ENCODE assay signal across 25 cellular contexts in the genomic region with DNA sequence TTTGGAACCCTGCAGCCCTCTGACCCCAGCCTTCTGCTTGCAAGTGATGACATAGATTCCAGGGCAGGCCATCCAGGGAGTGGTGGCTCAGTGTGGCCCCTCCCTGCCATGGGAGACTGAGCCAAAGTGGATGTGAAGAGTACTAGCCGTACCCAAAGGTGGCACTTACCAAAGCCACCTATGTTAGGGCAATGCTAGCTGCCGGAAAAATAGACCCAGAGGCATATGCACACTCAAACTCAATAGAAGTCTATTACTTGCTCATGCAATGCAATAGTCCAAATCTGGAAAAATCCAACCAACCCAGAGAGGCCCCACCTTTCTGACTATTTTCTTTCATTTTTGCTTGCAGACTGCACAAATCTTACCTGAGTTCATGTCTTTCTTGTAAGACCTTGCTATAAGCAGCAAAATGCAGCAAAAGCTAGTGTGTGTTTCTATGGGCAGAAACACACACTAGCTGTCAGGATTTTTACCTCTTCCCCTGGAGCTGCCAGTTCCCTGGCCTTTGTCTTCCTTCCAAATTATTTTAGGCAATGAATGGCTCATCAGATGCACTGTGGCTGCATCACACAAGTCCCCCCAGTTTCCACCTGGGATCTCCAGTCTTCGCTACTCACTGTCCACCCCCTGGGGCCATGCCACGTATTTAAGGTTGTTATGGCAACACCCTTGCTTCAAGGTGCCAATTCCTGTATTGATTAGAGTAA.
"Had no signal": no experiment of that assay in that cellular context is flagged by ENCODE, and none has a peak within 500 bp of the region (broad histone marks: within the 10 kb centered on the region; RNA-seq: fewer than 3 reads in every experiment).

No MANE protein-coding gene starts in this region.

- H3K36me3 ChIP-seq: left ventricle myocardium inferior, neural progenitor cell, ovary, spleen, suprapubic skin, thoracic aorta, tibial artery, upper lobe of right lung had no signal

- H3K9me3 ChIP-seq: ovary, suprapubic skin, thoracic aorta, tibial artery, upper lobe of right lung had no signal

- H3K27me3 ChIP-seq: neural progenitor cell, ovary had no signal

- H3K4me3 ChIP-seq: left ventricle myocardium inferior, lung, neural progenitor cell, ovary, spleen, suprapubic skin, thoracic aorta, tibial artery, upper lobe of right lung had no signal

- H2AFZ ChIP-seq: neural progenitor cell had no signal

- FAIRE-seq: islet of Langerhans, small intestine, urothelium cell line had no signal

- ATAC-seq: natural killer cell; right cardiac atrium; sciatic nerve; stimulated activated effector memory CD8-positive, alpha-beta T cell treated with anti-CD3 and anti-CD28 coated beads, Interleukin-12 subunit alpha, Interleukin-12 subunit beta, amount 100 ng/mL, for 72 hours; upper lobe of right lung had no signal

- H3K27ac ChIP-seq: left ventricle myocardium inferior, neural progenitor cell, ovary, spleen, suprapubic skin, thoracic aorta, tibial artery, upper lobe of right lung had no signal

- H3K4me1 ChIP-seq: neural progenitor cell, upper lobe of right lung had no signal

- H3K9ac ChIP-seq: neural progenitor cell had no signal

- DNase-seq: hypothalamus; immature natural killer cell; left ventricle myocardium inferior; mesendoderm; naive B cell; natural killer cell; nephron progenitor cell; ovary; retina; right cardiac atrium; small intestine; spleen; stimulated activated CD4-positive, alpha-beta T cell treated with anti-CD3 and anti-CD28 coated beads, Interleukin-4, amount 100 ng/mL, for 24 hours; stimulated activated naive CD4-positive, alpha-beta T cell; tibial artery; trophoblast cell; upper lobe of right lung had no signal

- H3K4me2 ChIP-seq: neural progenitor cell had no signal
